ENCODE assay signal across 8 cellular contexts in genomic region chr6:157667211-157668033, GRCh38.
A peak's percentile ranks its signal among the peaks of the same experiment; 100 is the strongest.
DNase-seq lines count a peak whose midpoint lies in the region; ATAC-seq and TF ChIP-seq lines count a peak whose summit lies in the region.

No MANE protein-coding gene starts in this region.

- peak; percentile 86 for TF ChIP-seq CTCF in psoas muscle (IDR thresholded peaks at IDR 0.05)

- peaks cover 32% of the 10 kb centered on the region for H3K27me3 Mint-ChIP-seq in activated naive CD4-positive, alpha-beta T cell treated with anti-CD3 and anti-CD28 coated beads, Interleukin-2, amount 10 ng/mL, durations not matched to agents 7 days and 5 days

- TF ChIP-seq RAD21 in Ishikawa (IDR thresholded peaks at IDR 0.05; ENCODE audit: low read depth): peak; percentile 80

- no peak overlapping the region for H3K27ac ChIP-seq in psoas muscle

- H3K4me1 Mint-ChIP-seq in activated naive CD4-positive, alpha-beta T cell treated with anti-CD3 and anti-CD28 coated beads, Interleukin-2, amount 10 ng/mL, durations not matched to agents 7 days and 5 days: peaks cover 18% of the 10 kb centered on the region

- intact Hi-C loops in psoas muscle (cut with DNase I): loop anchor here (2.0 to 5.0 kb wide), 3 partner anchors 285 to 353 kb away; partner anchors contain the start of gene ZDHHC14 (in 1 of the 2)
- intact Hi-C loops in posterior vena cava (cut with DNase I): no loop called here

- 33 to 38% (median 34%) methylated on average over 12 of the region's 12 CpGs for WGBS in psoas muscle, 3 donors

- CTCF ChIA-PET in activated naive CD4-positive, alpha-beta T cell treated with anti-CD3 and anti-CD28 coated beads, Interleukin-2, amount 10 ng/mL, durations not matched to agents 7 days and 5 days (lab: Charles Lee): interaction anchor here (0.6 to 4.5 kb wide), 22 partner anchors 9 to 448 kb away, joined by 3 to 35 read pairs (median 3); partner anchors contain the start of gene TMEM242

- no peaks in the 10 kb centered on the region for H3K36me3 Mint-ChIP-seq in activated naive CD4-positive, alpha-beta T cell treated with anti-CD3 and anti-CD28 coated beads, Interleukin-2, amount 10 ng/mL, durations not matched to agents 7 days and 5 days

- no peaks in the 10 kb centered on the region for H3K9me3 Mint-ChIP-seq in activated naive CD4-positive, alpha-beta T cell treated with anti-CD3 and anti-CD28 coated beads, Interleukin-2, amount 10 ng/mL, durations not matched to agents 7 days and 5 days

- no peaks in the 10 kb centered on the region for H3K27me3 ChIP-seq in psoas muscle (ENCODE audit: insufficient read depth in 3 of 3, low read length in 2 of 3)

- H3K4me3 Mint-ChIP-seq in activated naive CD4-positive, alpha-beta T cell treated with anti-CD3 and anti-CD28 coated beads, Interleukin-2, amount 10 ng/mL, durations not matched to agents 7 days and 5 days: no peak overlapping the region

- TF ChIP-seq EP300 in Ishikawa (IDR thresholded peaks at IDR 0.05; ENCODE audit: borderline replicate concordance): no peak

- H3K36me3 ChIP-seq in psoas muscle (ENCODE audit: insufficient read depth in 1 of 2, low read depth in 1 of 2): no peaks in the 10 kb centered on the region

- H3K4me1 ChIP-seq in psoas muscle: peaks cover 28% of the 10 kb centered on the region

- H3K4me3 ChIP-seq in psoas muscle: no peak overlapping the region

- no peaks in the 10 kb centered on the region for H3K9me3 ChIP-seq in psoas muscle

- H3K27ac Mint-ChIP-seq in activated naive CD4-positive, alpha-beta T cell treated with anti-CD3 and anti-CD28 coated beads, Interleukin-2, amount 10 ng/mL, durations not matched to agents 7 days and 5 days: no peak overlapping the region

- ATAC-seq in psoas muscle: peak in 3 of 4 donors; percentile 50 to 72 (median 60)

- DNase-seq in NCI-H510A treated with DMSO at 0.1 percent for 48 hours (lab: John Stamatoyannopoulos, UW): peak; percentile 42
- no peak for DNase-seq in NCI-H510A (lab: John Stamatoyannopoulos, UW)
- DNase-seq in RPMI7951 (ENCODE audit: low read depth): peak; percentile 64
- peak; percentile 69 for DNase-seq in activated naive CD4-positive, alpha-beta T cell treated with anti-CD3 and anti-CD28 coated beads, Interleukin-2, amount 10 ng/mL, durations not matched to agents 7 days and 5 days
- DNase-seq in glomerular visceral epithelial cell (ENCODE audit: extremely low spot score): peak; percentile 66
- DNase-seq in psoas muscle: no peak
- no peak for DNase-seq in posterior vena cava (ENCODE audit: low spot score)

TF ChIP-seq in Ishikawa, 13 proteins besides CTCF, POLR2A, EP300 and RAD21:
- no peak for TF ChIP-seq NFIC (IDR thresholded peaks at IDR 0.05)
- TF ChIP-seq EGR1 (IDR thresholded peaks at IDR 0.05): no peak
- no peak for TF ChIP-seq TCF12 (IDR thresholded peaks at IDR 0.05; ENCODE audit: low read depth)
- no peak for TF ChIP-seq YY1 (IDR thresholded peaks at IDR 0.05; ENCODE audit: low read depth)
- TF ChIP-seq CEBPB (IDR thresholded peaks at IDR 0.05): no peak
- no peak for TF ChIP-seq USF1 (IDR thresholded peaks at IDR 0.05)
- TF ChIP-seq ZBTB7A (IDR thresholded peaks at IDR 0.05; ENCODE audit: low read depth): no peak
- TF ChIP-seq REST (IDR thresholded peaks at IDR 0.05; ENCODE audit: low read depth): no peak
- TF ChIP-seq TEAD4 (IDR thresholded peaks at IDR 0.05): no peak
- TF ChIP-seq MAX (IDR thresholded peaks at IDR 0.05): no peak
- no peak for TF ChIP-seq CREB1 (IDR thresholded peaks at IDR 0.05; ENCODE audit: low read depth)
- TF ChIP-seq FOXM1 (IDR thresholded peaks at IDR 0.05; ENCODE audit: borderline replicate concordance, low read depth): no peak
- TF ChIP-seq TAF1 (IDR thresholded peaks at IDR 0.05; ENCODE audit: low read depth): no peak

Comparison
In these comparisons a context has a peak if more than half of its experiments do, and no peak if none do; other contexts are left out.
1. DNase-seq: peak in NCI-H510A treated with DMSO at 0.1 percent for 48 hours (single experiment), RPMI7951 (single experiment), activated naive CD4-positive, alpha-beta T cell treated with anti-CD3 and anti-CD28 coated beads, Interleukin-2, amount 10 ng/mL, durations not matched to agents 7 days and 5 days (single experiment) and glomerular visceral epithelial cell (single experiment); none in NCI-H510A (single experiment), psoas muscle (0 of 2) and posterior vena cava (single experiment).
2. intact Hi-C loops: an anchor here in psoas muscle (2.0 to 5.0 kb wide); none called in posterior vena cava.